In genomic region chr2:10875126-10875525, GRCh38 we compare ENCODE assay signal across 1 cellular context.
TF ChIP-seq lines count a peak whose summit lies in the region.

No MANE protein-coding gene starts in this region.

TF ChIP-seq in GM23338, 12 proteins besides CTCF, POLR2A, EP300 and RAD21 (continued from another document):
- TF ChIP-seq ETS1 (IDR thresholded peaks at IDR 0.05) (no peak), REST (IDR thresholded peaks at IDR 0.05; ENCODE audit: unreplicated experiment) (no peak), EZH2 (IDR thresholded peaks at IDR 0.05; ENCODE audit: low read depth, unreplicated experiment) (no peak)
